9 cellular contexts compared by ENCODE assay signal in the genomic region with DNA sequence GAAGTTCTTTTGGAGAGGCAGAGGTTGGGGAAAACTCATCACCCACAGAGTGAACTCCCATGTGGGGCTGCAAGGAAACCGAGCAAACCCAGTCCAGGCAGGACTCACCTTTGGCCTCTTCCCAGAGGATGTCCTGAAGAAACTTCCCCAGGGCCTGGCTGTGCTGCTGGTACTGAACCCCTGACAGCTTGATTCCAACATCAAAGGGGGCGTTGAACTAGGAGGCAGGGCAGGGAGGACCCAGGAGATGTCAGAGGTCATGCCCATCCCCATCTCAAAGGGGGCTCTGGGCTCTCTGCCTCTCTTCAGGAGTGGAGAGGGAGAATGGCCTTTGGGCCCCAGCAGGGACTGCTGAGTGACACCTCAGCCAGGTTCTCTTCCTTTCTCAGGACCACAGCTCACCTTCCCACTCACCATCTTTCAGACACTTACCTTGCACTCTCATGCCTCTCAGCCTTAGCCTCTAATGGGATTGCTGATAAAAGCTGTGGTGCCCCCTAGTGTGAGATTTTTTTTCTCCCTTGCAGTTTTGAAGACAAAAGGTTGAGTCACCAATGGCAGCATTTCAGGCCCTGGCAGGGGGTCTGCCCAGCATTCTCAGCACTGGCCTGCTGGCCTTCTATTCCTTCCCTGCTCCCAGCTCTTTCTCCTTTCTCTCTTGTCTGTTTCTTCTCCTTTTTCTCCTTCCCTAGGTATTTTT. TPM values are rescaled to one million over a fixed set of nuclear protein-coding genes. Genes with fewer than 3 reads are reported as not detected.
DNase-seq lines count a peak whose midpoint lies in the region; ATAC-seq and TF ChIP-seq lines count a peak whose summit lies in the region.
"Had no signal": no experiment of that assay in that cellular context is flagged by ENCODE, and none has a peak within 500 bp of the region (broad histone marks: within the 10 kb centered on the region; RNA-seq: fewer than 3 reads in every experiment).

No MANE protein-coding gene starts in this region.

- no peak overlapping the region for H3K4me3 ChIP-seq in DOHH2 (ENCODE audit: low read length)
- H3K4me3 ChIP-seq: SJSA1 had no signal

- H3K4me2 ChIP-seq in DOHH2 (ENCODE audit: low read length): no peak overlapping the region

- H3K27me3 Mint-ChIP-seq in activated naive CD8-positive, alpha-beta T cell treated with anti-CD3 and anti-CD28 coated beads, Interleukin-2, amount 10 ng/mL, durations not matched to agents 7 days and 5 days: no peaks in the 10 kb centered on the region

- H3K27ac ChIP-seq in DOHH2 (ENCODE audit: low read depth, low read length): no peak overlapping the region
- H3K27ac ChIP-seq: SJSA1 had no signal

- no peaks in the 10 kb centered on the region for H3K9me3 Mint-ChIP-seq in activated naive CD8-positive, alpha-beta T cell treated with anti-CD3 and anti-CD28 coated beads, Interleukin-2, amount 10 ng/mL, durations not matched to agents 7 days and 5 days

- peak; percentile 57 for TF ChIP-seq CTCF in DOHH2 (IDR thresholded peaks at IDR 0.05; ENCODE audit: low read depth, low read length, poor library complexity, severe bottlenecking)

- POLR2A ChIA-PET in activated naive CD8-positive, alpha-beta T cell treated with anti-CD3 and anti-CD28 coated beads, Interleukin-2, amount 10 ng/mL, durations not matched to agents 7 days and 5 days (lab: Charles Lee): no interaction called here

- peaks cover 63% of the 10 kb centered on the region for H3K36me3 ChIP-seq in DOHH2 (ENCODE audit: control insufficient read depth, low read length)

- no peaks in the 10 kb centered on the region; the same call in 1 of the 2 replicates for H4K20me1 ChIP-seq in DOHH2 (ENCODE audit: control insufficient read depth, insufficient read depth, low read depth, low read length)

- H3K36me3 Mint-ChIP-seq in activated naive CD8-positive, alpha-beta T cell treated with anti-CD3 and anti-CD28 coated beads, Interleukin-2, amount 10 ng/mL, durations not matched to agents 7 days and 5 days: peaks cover 16% of the 10 kb centered on the region

- ATAC-seq in activated naive CD8-positive, alpha-beta T cell treated with anti-CD3 and anti-CD28 coated beads, Interleukin-2, amount 10 ng/mL, durations not matched to agents 7 days and 5 days (ENCODE audit: low read depth): peak; percentile 40
- ATAC-seq in GM21447 (IDR thresholded peaks at IDR 0.05; ENCODE audit: unreplicated experiment): no peak
- no peak for ATAC-seq in GM18861 (IDR thresholded peaks at IDR 0.05; ENCODE audit: unreplicated experiment)

- H3F3A ChIP-seq in DOHH2 (ENCODE audit: control insufficient read depth, insufficient read depth): peaks cover 6% of the 10 kb centered on the region

- H3K27me3 ChIP-seq in DOHH2 (ENCODE audit: control insufficient read depth, low read length): no peaks in the 10 kb centered on the region
- H3K27me3 ChIP-seq: SJSA1 had no signal

- H3K27ac Mint-ChIP-seq in activated naive CD8-positive, alpha-beta T cell treated with anti-CD3 and anti-CD28 coated beads, Interleukin-2, amount 10 ng/mL, durations not matched to agents 7 days and 5 days: peak overlapping the region; percentile 27

- H3K79me2 ChIP-seq in DOHH2 (ENCODE audit: control insufficient read depth, low read length): no peaks in the 10 kb centered on the region

- peaks cover 10% of the 10 kb centered on the region for H3K4me1 ChIP-seq in DOHH2 (ENCODE audit: control insufficient read depth, low read length)
- H3K4me1 ChIP-seq: SJSA1 had no signal

- no peak overlapping the region for H3K4me3 Mint-ChIP-seq in activated naive CD8-positive, alpha-beta T cell treated with anti-CD3 and anti-CD28 coated beads, Interleukin-2, amount 10 ng/mL, durations not matched to agents 7 days and 5 days

- H3K4me1 Mint-ChIP-seq in activated naive CD8-positive, alpha-beta T cell treated with anti-CD3 and anti-CD28 coated beads, Interleukin-2, amount 10 ng/mL, durations not matched to agents 7 days and 5 days: peaks cover 22% of the 10 kb centered on the region

- DNase-seq in KBM-7 (peak; percentile 81), iPS-NIHi7 (ENCODE audit: extremely low spot score) (peak; percentile 89), OCI-M2 (lab: John Stamatoyannopoulos, UW; ENCODE audit: unreplicated experiment) (no peak), NCI-H748 (lab: John Stamatoyannopoulos, UW; ENCODE audit: unreplicated experiment) (no peak)
- DNase-seq in activated naive CD8-positive, alpha-beta T cell treated with anti-CD3 and anti-CD28 coated beads, Interleukin-2, amount 10 ng/mL, durations not matched to agents 7 days and 5 days: no peak

- in situ Hi-C loops in KBM-7 (cut with MboI; ENCODE audit: low pct_unique_long_range_greater_than_20kb, low sequenced_read_pairs): no loop called here

- no peaks in the 10 kb centered on the region for H3K9me3 ChIP-seq in DOHH2 (ENCODE audit: control insufficient read depth, insufficient read depth, low read length)
- H3K9me3 ChIP-seq: SJSA1 had no signal

- no peaks in the 10 kb centered on the region for H3K9me2 ChIP-seq in DOHH2 (replicated peaks; ENCODE audit: control insufficient read depth, low read length)

RNA-seq across cellular contexts. Expression of a gene that starts 6.0 kb away (rescaled TPM):
- under 1 TPM; 0.53 to 0.94 TPM for total RNA-seq in activated naive CD8-positive, alpha-beta T cell treated with anti-CD3 and anti-CD28 coated beads, Interleukin-2, amount 10 ng/mL, durations not matched to agents 7 days and 5 days

RNA-seq across cellular contexts. Expression of a gene that starts 34.2 kb away (rescaled TPM):
- total RNA-seq in activated naive CD8-positive, alpha-beta T cell treated with anti-CD3 and anti-CD28 coated beads, Interleukin-2, amount 10 ng/mL, durations not matched to agents 7 days and 5 days: 10 to 100 TPM; 71.6 to 74.2 TPM

RNA-seq across cellular contexts. Expression of a gene that starts 38.5 kb away (rescaled TPM):
- total RNA-seq in activated naive CD8-positive, alpha-beta T cell treated with anti-CD3 and anti-CD28 coated beads, Interleukin-2, amount 10 ng/mL, durations not matched to agents 7 days and 5 days: 10 to 100 TPM; 55.4 to 67.4 TPM

Comparison
In these comparisons a context has a peak if more than half of its experiments do, and no peak if none do; other contexts are left out.
1. DNase-seq: peak in KBM-7 (single experiment) and iPS-NIHi7 (single experiment); none in activated naive CD8-positive, alpha-beta T cell treated with anti-CD3 and anti-CD28 coated beads, Interleukin-2, amount 10 ng/mL, durations not matched to agents 7 days and 5 days (single experiment), OCI-M2 (single experiment) and NCI-H748 (single experiment).